Comparison of ENCODE assay signal across 8 cellular contexts in genomic region chr10:95308389-95309302, GRCh38. TPM values are rescaled to one million over a fixed set of nuclear protein-coding genes. Genes with fewer than 3 reads are reported as not detected.
DNase-seq lines count a peak whose midpoint lies in the region; ATAC-seq, FAIRE-seq and TF ChIP-seq lines count a peak whose summit lies in the region.

No MANE protein-coding gene starts in this region.

- peak; percentile 86 to 88 for ATAC-seq in lower lobe of right lung

- no peak for DNase-seq in CD8-positive, alpha-beta memory T cell
- DNase-seq in Kasumi-1 (lab: John Stamatoyannopoulos, UW): peak; percentile 56 to 60
- peak; percentile 80 to 82 for DNase-seq in breast epithelium (ENCODE audit: low spot score in 2 of 2)
- peak; percentile 84 for DNase-seq in lower lobe of right lung
- DNase-seq in urothelium cell line (ENCODE audit: low spot score): peak; percentile 78
- no peak for DNase-seq in stimulated activated naive CD4-positive, alpha-beta T cell treated with Interleukin-2 at 50 U/mL for 16 hours (lab: John Stamatoyannopoulos, UW)
- DNase-seq in H7: no peak
- no peak for DNase-seq in mesothelial cell of epicardium (ENCODE audit: low spot score in 2 of 2, unreplicated experiment in 2 of 2)

- H3K4me3 Mint-ChIP-seq in CD8-positive, alpha-beta memory T cell: no peak overlapping the region
- H3K4me3 Mint-ChIP-seq in mesothelial cell of epicardium: no peak overlapping the region

- no peak overlapping the region for H3K4me3 ChIP-seq in CD8-positive, alpha-beta memory T cell (ENCODE audit: low read length)
- H3K4me3 ChIP-seq in breast epithelium: no peak overlapping the region
- no peak overlapping the region for H3K4me3 ChIP-seq in lower lobe of right lung
- H3K4me3 ChIP-seq in H7 (ENCODE audit: insufficient read depth, low read depth, low read length): no peak overlapping the region

- no peaks in the 10 kb centered on the region for H3K27me3 ChIP-seq in CD8-positive, alpha-beta memory T cell (ENCODE audit: insufficient read depth, low read length, poor library complexity, severe bottlenecking)
- H3K27me3 ChIP-seq in breast epithelium (no peaks in the 10 kb centered on the region), lower lobe of right lung (ENCODE audit: low read depth) (no peaks in the 10 kb centered on the region), H7 (ENCODE audit: control insufficient read depth, insufficient read depth, low read length) (no peaks in the 10 kb centered on the region)

- peaks cover 0 to 2% (median 0%) of the 10 kb centered on the region in 3 donors for H3K36me3 Mint-ChIP-seq in CD8-positive, alpha-beta memory T cell
- H3K36me3 Mint-ChIP-seq in mesothelial cell of epicardium: no peaks in the 10 kb centered on the region

- POLR2A ChIA-PET in CD8-positive, alpha-beta memory T cell (lab: Charles Lee): no interaction called here

- no peaks in the 10 kb centered on the region for H3K9me3 ChIP-seq in CD8-positive, alpha-beta memory T cell (ENCODE audit: low read length)
- no peaks in the 10 kb centered on the region for H3K9me3 ChIP-seq in breast epithelium
- no peaks in the 10 kb centered on the region for H3K9me3 ChIP-seq in lower lobe of right lung

- no peak overlapping the region for H3K27ac Mint-ChIP-seq in CD8-positive, alpha-beta memory T cell
- H3K27ac Mint-ChIP-seq in mesothelial cell of epicardium: no peak overlapping the region

- H3K4me1 Mint-ChIP-seq in CD8-positive, alpha-beta memory T cell: no peaks in the 10 kb centered on the region
- H3K4me1 Mint-ChIP-seq in mesothelial cell of epicardium: peaks cover 24% of the 10 kb centered on the region

- H3K27me3 Mint-ChIP-seq in CD8-positive, alpha-beta memory T cell: peaks cover 4 to 10% of the 10 kb centered on the region in 2 donors
- no peaks in the 10 kb centered on the region for H3K27me3 Mint-ChIP-seq in mesothelial cell of epicardium (ENCODE audit: low read depth)

- no peaks in the 10 kb centered on the region for H3K9me3 Mint-ChIP-seq in CD8-positive, alpha-beta memory T cell
- no peaks in the 10 kb centered on the region for H3K9me3 Mint-ChIP-seq in mesothelial cell of epicardium

- no peak for TF ChIP-seq POLR2A in breast epithelium (IDR thresholded peaks at IDR 0.05)

- no peaks in the 10 kb centered on the region for H3K4me1 ChIP-seq in CD8-positive, alpha-beta memory T cell (ENCODE audit: insufficient read depth, low read length)
- H3K4me1 ChIP-seq in breast epithelium: no peaks in the 10 kb centered on the region
- H3K4me1 ChIP-seq in lower lobe of right lung: peaks cover 56% of the 10 kb centered on the region

- CTCF ChIA-PET in CD8-positive, alpha-beta memory T cell (lab: Charles Lee): interaction anchor here (0.8 kb wide), 1 partner anchor 20 kb away, joined by 3 read pairs; no protein-coding TSS in a partner anchor

- H3K36me3 ChIP-seq in CD8-positive, alpha-beta memory T cell (ENCODE audit: insufficient read depth, low read length): no peaks in the 10 kb centered on the region
- H3K36me3 ChIP-seq in breast epithelium (no peaks in the 10 kb centered on the region), lower lobe of right lung (no peaks in the 10 kb centered on the region), H7 (replicated peaks; ENCODE audit: control insufficient read depth, insufficient read depth, low read length) (no peaks in the 10 kb centered on the region)

- peak overlapping the region; percentile 9 for H3K27ac ChIP-seq in CD8-positive, alpha-beta memory T cell (ENCODE audit: low read depth, low read length)
- H3K27ac ChIP-seq in breast epithelium: peak overlapping the region; percentile 56 to 70
- H3K27ac ChIP-seq in lower lobe of right lung: peak overlapping the region; percentile 33

- no peak for FAIRE-seq in urothelium cell line (lab: Jason Lieb, UNC)

- intact Hi-C loops in breast epithelium (cut with DNase I; ENCODE audit: low total_unique reads): no loop called here
- intact Hi-C loops in lower lobe of right lung (cut with DNase I): no loop called here

- TF ChIP-seq CTCF in breast epithelium (IDR thresholded peaks at IDR 0.05): no peak
- TF ChIP-seq CTCF in lower lobe of right lung (IDR thresholded peaks at IDR 0.05): no peak
- no peak for TF ChIP-seq CTCF in mesothelial cell of epicardium (IDR thresholded peaks at IDR 0.05; ENCODE audit: unreplicated experiment)

RNA-seq across cellular contexts. Expression of gene PDLIM1, which starts 17.8 kb away (rescaled TPM):
- 1 to 10 TPM in 1 of 2 experiments, under 1 TPM in 1; 0.88 to 1.4 TPM for total RNA-seq in CD8-positive, alpha-beta memory T cell
- polyA plus RNA-seq in CD8-positive, alpha-beta memory T cell: 11.7 TPM
- total RNA-seq in breast epithelium (100 to 1,000 TPM in 1 of 3 donors, 10 to 100 TPM in 2; 80.8 to 143 (median 87.7) TPM), lower lobe of right lung (178 TPM), mesothelial cell of epicardium (121 to 131 TPM (median 122 TPM) in 3 replicates)
- total RNA-seq in H7 (2014; rRNA removed; shearing (Covaris generic)): 31.3 and 32.4 TPM in 2 replicates

Comparison
In these comparisons a context has a peak if more than half of its experiments do, and no peak if none do; other contexts are left out.
1. DNase-seq: peak in Kasumi-1 (2 of 2), breast epithelium (2 of 2), lower lobe of right lung (single experiment) and urothelium cell line (single experiment); none in CD8-positive, alpha-beta memory T cell (0 of 5), stimulated activated naive CD4-positive, alpha-beta T cell treated with Interleukin-2 at 50 U/mL for 16 hours (single experiment), H7 (single experiment) and mesothelial cell of epicardium (0 of 2).
2. H3K27ac ChIP-seq: peak in every context shown above with its lines; median percentile 63 in breast epithelium; 33 in lower lobe of right lung; 9 in CD8-positive, alpha-beta memory T cell.
3. RNA of gene PDLIM1, which starts 17.8 kb away (total RNA-seq): 178 TPM in lower lobe of right lung (single experiment), 121 to 131 TPM in mesothelial cell of epicardium, 80.8 to 143 TPM in breast epithelium and 31.3 to 32.4 TPM in H7; 0.88 to 1.4 TPM in CD8-positive, alpha-beta memory T cell; every median in the first group is over 10 times any median in the second.